9 cellular contexts compared by ENCODE assay signal in the genomic region with DNA sequence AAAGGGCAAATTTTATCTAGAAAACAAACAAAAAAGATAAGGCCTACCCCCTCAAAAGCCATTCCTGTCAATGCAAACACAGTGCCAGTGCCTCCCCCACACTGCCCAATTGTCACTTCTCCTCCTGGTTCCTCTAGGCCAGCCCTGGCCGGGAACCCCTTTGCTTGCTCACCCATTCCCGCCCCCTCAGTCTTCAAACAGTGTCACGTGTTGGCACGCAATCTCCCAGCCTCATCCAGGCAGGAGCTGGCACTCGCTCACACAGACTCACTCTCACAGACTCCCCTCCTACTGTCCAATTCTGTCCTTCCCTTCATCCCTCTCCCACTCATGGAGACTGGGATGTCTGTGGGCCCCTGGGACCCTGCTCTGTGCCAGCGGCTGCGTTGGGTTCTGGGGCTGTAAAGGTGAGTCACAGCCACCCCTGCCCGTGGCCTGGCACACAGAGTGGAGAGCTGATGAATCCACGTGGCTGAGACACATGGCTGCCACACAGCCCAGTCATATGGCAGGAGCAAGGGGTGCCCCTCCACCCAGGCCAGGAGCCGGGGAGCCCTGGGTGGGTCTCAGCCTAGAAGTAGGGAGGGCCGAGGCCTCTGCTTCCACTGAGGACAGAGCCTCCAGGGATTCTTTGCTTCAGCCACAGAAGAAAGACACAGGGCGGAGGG. TPM values are rescaled to one million over a fixed set of nuclear protein-coding genes. Genes with fewer than 3 reads are reported as not detected.
A peak's percentile ranks its signal among the peaks of the same experiment; 100 is the strongest.
DNase-seq lines count a peak whose midpoint lies in the region; ATAC-seq, FAIRE-seq and TF ChIP-seq lines count a peak whose summit lies in the region.
"Had no signal": no experiment of that assay in that cellular context is flagged by ENCODE, and none has a peak within 500 bp of the region (broad histone marks: within the 10 kb centered on the region; RNA-seq: fewer than 3 reads in every experiment).

No MANE protein-coding gene starts in this region.

- H3K9me1 ChIP-seq in keratinocyte (ENCODE audit: control insufficient read depth, extremely low read depth, insufficient read depth, low read length): no peaks in the 10 kb centered on the region

- WGBS in adrenal gland, 4 donors: 16 to 40% (median 30%) methylated on average over 9 to 12 of the region's 12 CpGs

- peak overlapping the region; percentile 15 for H3K27ac ChIP-seq in HUES48 (ENCODE audit: low read depth, low read length)
- peak overlapping the region; percentile 60 to 94 (median 81) for H3K27ac ChIP-seq in adrenal gland
- peak overlapping the region; percentile 42 for H3K27ac ChIP-seq in keratinocyte (ENCODE audit: control insufficient read depth, insufficient read depth, low read length)

- no peaks in the 10 kb centered on the region for H3K27me3 ChIP-seq in HUES48 (ENCODE audit: control insufficient read depth, insufficient read depth, low read length)
- H3K27me3 ChIP-seq in adrenal gland: no peaks in the 10 kb centered on the region
- no peaks in the 10 kb centered on the region for H3K27me3 ChIP-seq in keratinocyte (ENCODE audit: control insufficient read depth, extremely low read depth, insufficient read depth, low read length)

- ATAC-seq in HG03571 (IDR thresholded peaks at IDR 0.05; ENCODE audit: unreplicated experiment) (no peak), GM19324 (IDR thresholded peaks at IDR 0.05; ENCODE audit: low FRiP score, unreplicated experiment) (no peak)

- H3K4me2 ChIP-seq in keratinocyte (ENCODE audit: control insufficient read depth, extremely low read depth, insufficient read depth, low read depth, low read length): peak overlapping the region; percentile 56

- no peaks in the 10 kb centered on the region for H4K20me1 ChIP-seq in keratinocyte (ENCODE audit: control insufficient read depth, extremely low read depth, insufficient read depth, low read length)

- dilution Hi-C loops in keratinocyte (cut with MboI; ENCODE audit: extremely low pct_ligation_motif_present, low sequenced_read_pairs): no loop called here

- TF ChIP-seq POLR2A in adrenal gland (IDR thresholded peaks at IDR 0.05): peak in 1 of 2 donors; percentile 37

- FAIRE-seq in keratinocyte (lab: Jason Lieb, UNC): no peak
- FAIRE-seq: frontal cortex had no signal

- peaks cover 14% of the 10 kb centered on the region for H3K36me3 ChIP-seq in HUES48 (ENCODE audit: control insufficient read depth, insufficient read depth, low read length)
- H3K36me3 ChIP-seq in adrenal gland (replicated peaks in 1 of 2): no peaks in the 10 kb centered on the region
- H3K36me3 ChIP-seq in keratinocyte (ENCODE audit: control insufficient read depth in 2 of 2, extremely low read depth in 1 of 2, insufficient read depth in 2 of 2, low read length in 2 of 2): peaks cover 4 to 11% of the 10 kb centered on the region in 2 experiments

- H3K79me2 ChIP-seq in keratinocyte (ENCODE audit: control insufficient read depth, insufficient read depth, low read length): no peaks in the 10 kb centered on the region

- TF ChIP-seq CTCF in adrenal gland (IDR thresholded peaks at IDR 0.05) (no peak), keratinocyte (optimal IDR thresholded peaks at IDR 0.05 in 1 of 3, IDR thresholded peaks at IDR 0.05 in 1 of 3, conservative IDR thresholded peaks at IDR 0.05 in 1 of 3; ENCODE audit: extremely low read depth in 1 of 3, insufficient read depth in 2 of 3, low read length in 3 of 3) (no peak)

- no peak overlapping the region for H3K4me3 ChIP-seq in HUES48 (ENCODE audit: low read depth, low read length)
- no peak overlapping the region for H3K4me3 ChIP-seq in adrenal gland
- no peak overlapping the region for H3K4me3 ChIP-seq in keratinocyte (ENCODE audit: control insufficient read depth in 2 of 3, extremely low read depth in 1 of 3, insufficient read depth in 2 of 3, low read depth in 1 of 3, low read length in 3 of 3)

- intact Hi-C loops in adrenal gland (cut with DNase I): no loop called here

- H2AFZ ChIP-seq in keratinocyte (ENCODE audit: control insufficient read depth, low read length): peak overlapping the region; percentile 16

- peaks cover 11% of the 10 kb centered on the region for H3K4me1 ChIP-seq in HUES48 (ENCODE audit: control insufficient read depth, insufficient read depth, low read length)
- H3K4me1 ChIP-seq in adrenal gland (replicated peaks in 1 of 2): peaks cover 31 to 59% of the 10 kb centered on the region in 2 donors
- H3K4me1 ChIP-seq in keratinocyte (ENCODE audit: control insufficient read depth, extremely low read depth, insufficient read depth, low read length): peaks cover 30% of the 10 kb centered on the region

- H3K9ac ChIP-seq in HUES48 (ENCODE audit: low read depth, low read length) (no peak overlapping the region), keratinocyte (ENCODE audit: control insufficient read depth, extremely low read depth, insufficient read depth, low read length) (peak overlapping the region; percentile 31)

- H3K9me3 ChIP-seq in HUES48 (ENCODE audit: control insufficient read depth, insufficient read depth, low read length) (no peaks in the 10 kb centered on the region), adrenal gland (replicated peaks in 1 of 3) (no peaks in the 10 kb centered on the region), keratinocyte (ENCODE audit: control insufficient read depth, low read depth, low read length) (no peaks in the 10 kb centered on the region)

- DNase-seq in Ammon's horn (ENCODE audit: low spot score) (peak; percentile 51), adrenal gland (peak; percentile 65 to 94 (median 89)), keratinocyte (ENCODE audit: low read depth, low spot score) (no peak), stromal cell of bone marrow (ENCODE audit: low read depth) (peak; percentile 90), NCI-H2227 (lab: John Stamatoyannopoulos, UW; ENCODE audit: unreplicated experiment) (no peak)

RNA-seq across cellular contexts. Expression of a gene that starts 54.8 kb away (rescaled TPM):
- 10 to 100 TPM; 31.0 to 74.8 (median 50.1) TPM for total RNA-seq in adrenal gland
- polyA plus RNA-seq in adrenal gland (10 to 100 TPM; 24.6 to 74.3 (median 66.2) TPM), keratinocyte (15.9 to 26.4 TPM (median 20.0 TPM) in 3 replicates)
- 9.5 TPM for polyA plus RNA-seq in keratinocyte (2011; ENCODE audit: low read depth)
- polyA plus RNA-seq in keratinocyte (2011; cell fraction: cytosol; rRNA removed): 20.2 and 30.3 TPM in 2 replicates
- 24.5 and 33.5 TPM in 2 replicates for polyA plus RNA-seq in keratinocyte (2011; cell fraction: nucleus; rRNA removed)
- 26.2 and 28.8 TPM in 2 replicates for polyA plus RNA-seq in keratinocyte (2012; ENCODE audit: low replicate concordance)
- polyA minus RNA-seq in keratinocyte: 31.6 to 58.4 TPM (median 32.4 TPM) in 3 replicates
- polyA minus RNA-seq in keratinocyte (2011; cell fraction: cytosol; rRNA and poly(A)+ RNA removed): 29.4 TPM
- polyA minus RNA-seq in keratinocyte (2011; cell fraction: nucleus; rRNA and poly(A)+ RNA removed): 29.8 and 32.3 TPM in 2 replicates

Comparison
In these comparisons a context has a peak if more than half of its experiments do, and no peak if none do; other contexts are left out.
1. DNase-seq: peak in Ammon's horn (single experiment), adrenal gland (7 of 7) and stromal cell of bone marrow (single experiment); none in keratinocyte (single experiment) and NCI-H2227 (single experiment).
2. H3K27ac ChIP-seq: peak in every context shown above with its lines; median percentile 81 in adrenal gland; 42 in keratinocyte; 15 in HUES48.